Comparison of ENCODE assay signal across 9 cellular contexts in the genomic region with DNA sequence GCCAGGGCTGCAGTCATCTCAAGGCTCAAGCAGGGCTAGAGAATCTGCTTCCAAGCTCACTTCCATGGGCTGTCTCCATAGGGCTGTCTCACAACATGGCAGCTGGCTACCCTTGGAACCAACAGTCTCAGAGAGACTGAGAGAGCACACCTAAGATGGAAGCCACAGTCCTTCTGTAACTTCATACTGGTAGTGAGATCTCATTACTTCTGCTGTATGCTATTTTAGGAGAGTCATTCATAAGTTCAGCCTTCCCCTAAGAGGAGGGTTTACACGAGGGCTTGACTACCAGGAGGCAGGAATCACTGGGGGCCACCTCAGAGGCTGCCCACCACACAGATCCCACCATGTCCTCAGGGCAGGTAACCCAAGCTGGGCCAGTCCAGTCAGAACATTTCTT.
"Had no signal": no experiment of that assay in that cellular context is flagged by ENCODE, and none has a peak within 500 bp of the region (broad histone marks: within the 10 kb centered on the region; RNA-seq: fewer than 3 reads in every experiment).

No MANE protein-coding gene starts in this region.

- H2AFZ ChIP-seq: GM23248 had no signal

- H3K9me3 Mint-ChIP-seq: H9, HFFc6, IgD-negative memory B cell had no signal

- H3K27ac Mint-ChIP-seq: H9, HFFc6, IgD-negative memory B cell had no signal

- DNase-seq: GM23248, H9, HFFc6, KBM-7 had no signal

- H3K27me3 Mint-ChIP-seq: IgD-negative memory B cell had no signal

- ATAC-seq: HCT116, HepG2 had no signal

- H3K4me3 Mint-ChIP-seq: H9, HFFc6, IgD-negative memory B cell had no signal

- FAIRE-seq: H1, H54, HepG2 had no signal

- H3K27ac ChIP-seq: GM23248 had no signal

- H3K4me3 ChIP-seq: GM23248 had no signal
